Comparison of ENCODE assay signal across 17 cellular contexts in genomic region chr18:31065036-31065773, GRCh38. TPM values are rescaled to one million over a fixed set of nuclear protein-coding genes. Genes with fewer than 3 reads are reported as not detected.
A peak's percentile ranks its signal among the peaks of the same experiment; 100 is the strongest.
DNase-seq lines count a peak whose midpoint lies in the region; ATAC-seq and TF ChIP-seq lines count a peak whose summit lies in the region.
"Had no signal": no experiment of that assay in that cellular context is flagged by ENCODE, and none has a peak within 500 bp of the region (broad histone marks: within the 10 kb centered on the region; RNA-seq: fewer than 3 reads in every experiment).

No MANE protein-coding gene starts in this region.

- no peak for TF ChIP-seq POLR2A in gastroesophageal sphincter (IDR thresholded peaks at IDR 0.05)

- H4K8ac ChIP-seq in mesendoderm (ENCODE audit: low read depth, low read length): no peak overlapping the region

- H3K4me3 ChIP-seq in cardiac muscle cell (no peak overlapping the region), right atrium auricular region (no peak overlapping the region), epithelial cell of esophagus (ENCODE audit: low read length) (no peak overlapping the region), mesendoderm (ENCODE audit: low read length) (no peak overlapping the region), gastroesophageal sphincter (no peak overlapping the region)
- H3K4me3 ChIP-seq: A549, SJSA1 had no signal

- no peak overlapping the region for H3K56ac ChIP-seq in mesendoderm (ENCODE audit: low read length)

- no peak overlapping the region for H3K9ac ChIP-seq in mesendoderm (ENCODE audit: low read length)

- no peaks in the 10 kb centered on the region for H3K4me1 Mint-ChIP-seq in activated T-helper 1 cell treated with anti-CD3 and anti-CD28 coated beads, Interleukin-12 subunit alpha, Interleukin-12 subunit beta, Interleukin-2, Interleukin-4 antibody, amounts not matched to agents 30 ng/mL and 10 ng/mL and 1 ng/mL, durations not matched to agents 14 hours and 24 hours and 36 hours (ENCODE audit: low read depth)

- H2BK15ac ChIP-seq in mesendoderm (replicated peaks; ENCODE audit: low read depth): no peak overlapping the region

- H3K36me3 ChIP-seq in cardiac muscle cell: peaks cover 24% of the 10 kb centered on the region
- peaks cover 13% of the 10 kb centered on the region for H3K36me3 ChIP-seq in right atrium auricular region
- H3K36me3 ChIP-seq in mesendoderm (ENCODE audit: control insufficient read depth, insufficient read depth, low read length): peaks cover 1% of the 10 kb centered on the region
- no peaks in the 10 kb centered on the region for H3K36me3 ChIP-seq in gastroesophageal sphincter
- H3K36me3 ChIP-seq: SJSA1 had no signal

- intact Hi-C loops in activated T-helper 1 cell treated with anti-CD3 and anti-CD28 coated beads, Interleukin-12 subunit alpha, Interleukin-12 subunit beta, Interleukin-2, Interleukin-4 antibody, amounts not matched to agents 30 ng/mL and 10 ng/mL and 1 ng/mL, durations not matched to agents 14 hours and 24 hours and 36 hours (cut with micrococcal nuclease): no loop called here

- no peak overlapping the region for H3K4me3 Mint-ChIP-seq in activated T-helper 1 cell treated with anti-CD3 and anti-CD28 coated beads, Interleukin-12 subunit alpha, Interleukin-12 subunit beta, Interleukin-2, Interleukin-4 antibody, amounts not matched to agents 30 ng/mL and 10 ng/mL and 1 ng/mL, durations not matched to agents 14 hours and 24 hours and 36 hours
- H3K4me3 Mint-ChIP-seq: H9 had no signal

- H3K27me3 ChIP-seq in cardiac muscle cell (no peaks in the 10 kb centered on the region), right atrium auricular region (no peaks in the 10 kb centered on the region), mesendoderm (ENCODE audit: insufficient read depth, low read length, poor library complexity) (no peaks in the 10 kb centered on the region), gastroesophageal sphincter (no peaks in the 10 kb centered on the region)
- H3K27me3 ChIP-seq: SJSA1 had no signal

- TF ChIP-seq CTCF in cardiac muscle cell (IDR thresholded peaks at IDR 0.05; ENCODE audit: low read depth, low read length) (no peak), right atrium auricular region (IDR thresholded peaks at IDR 0.05) (no peak), epithelial cell of esophagus (IDR thresholded peaks at IDR 0.05; ENCODE audit: insufficient read depth, low read depth, low read length, missing control alignments) (no peak), gastroesophageal sphincter (IDR thresholded peaks at IDR 0.05) (no peak)

- no peak overlapping the region for H2BK5ac ChIP-seq in mesendoderm (ENCODE audit: low read length)

- no peak for ATAC-seq in gastroesophageal sphincter
- ATAC-seq: A549 had no signal

- no peak overlapping the region for H3K4ac ChIP-seq in mesendoderm (ENCODE audit: low read depth, low read length)

- H3K4me2 ChIP-seq in mesendoderm (ENCODE audit: low read length): no peak overlapping the region
- H3K4me2 ChIP-seq: A549 had no signal

- no peaks in the 10 kb centered on the region for H3K27me3 Mint-ChIP-seq in activated T-helper 1 cell treated with anti-CD3 and anti-CD28 coated beads, Interleukin-12 subunit alpha, Interleukin-12 subunit beta, Interleukin-2, Interleukin-4 antibody, amounts not matched to agents 30 ng/mL and 10 ng/mL and 1 ng/mL, durations not matched to agents 14 hours and 24 hours and 36 hours (ENCODE audit: insufficient read depth)

- no peak for TF ChIP-seq EP300 in gastroesophageal sphincter (IDR thresholded peaks at IDR 0.05)

- no peak overlapping the region for H4K5ac ChIP-seq in mesendoderm (ENCODE audit: low read length)

- no CpG with 5 or more reads among the region's 6 CpGs for WGBS in mesendoderm (ENCODE audit: extremely low coverage, insufficient coverage, low lambda C conversion rate)
- WGBS in gastroesophageal sphincter (ENCODE audit: low coverage in 1 of 2), 2 donors: 76 to 91% methylated on average over 3 to 5 of the region's 6 CpGs

- H3K27ac Mint-ChIP-seq in activated T-helper 1 cell treated with anti-CD3 and anti-CD28 coated beads, Interleukin-12 subunit alpha, Interleukin-12 subunit beta, Interleukin-2, Interleukin-4 antibody, amounts not matched to agents 30 ng/mL and 10 ng/mL and 1 ng/mL, durations not matched to agents 14 hours and 24 hours and 36 hours: no peak overlapping the region

- peaks cover 24% of the 10 kb centered on the region for H3K4me1 ChIP-seq in cardiac muscle cell (ENCODE audit: low read depth)
- no peaks in the 10 kb centered on the region for H3K4me1 ChIP-seq in right atrium auricular region
- no peaks in the 10 kb centered on the region for H3K4me1 ChIP-seq in mesendoderm (ENCODE audit: control insufficient read depth, low read depth, low read length)
- no peaks in the 10 kb centered on the region for H3K4me1 ChIP-seq in gastroesophageal sphincter
- H3K4me1 ChIP-seq: A549, Caco-2 had no signal

- no peak overlapping the region for H3K23ac ChIP-seq in mesendoderm (ENCODE audit: low read length)

- no peak overlapping the region for H3K18ac ChIP-seq in mesendoderm (ENCODE audit: low read length)

- peak overlapping the region; percentile 39 for H3K27ac ChIP-seq in cardiac muscle cell
- no peak overlapping the region for H3K27ac ChIP-seq in right atrium auricular region
- H3K27ac ChIP-seq in mesendoderm (ENCODE audit: low read depth, low read length): no peak overlapping the region
- H3K27ac ChIP-seq in gastroesophageal sphincter: no peak overlapping the region
- H3K27ac ChIP-seq: A549, C4-2B, SJSA1 had no signal

- no peak overlapping the region for H2AK5ac ChIP-seq in mesendoderm (ENCODE audit: low read length)

- no peaks in the 10 kb centered on the region for H3K9me3 ChIP-seq in cardiac muscle cell (ENCODE audit: low read depth)
- H3K9me3 ChIP-seq in right atrium auricular region: no peaks in the 10 kb centered on the region
- H3K9me3 ChIP-seq in gastroesophageal sphincter: no peaks in the 10 kb centered on the region
- H3K9me3 ChIP-seq: A549, Caco-2, SJSA1 had no signal

- H3K79me1 ChIP-seq in mesendoderm (ENCODE audit: low read length): no peaks in the 10 kb centered on the region

- DNase-seq in cardiac muscle cell (ENCODE audit: low read depth in 1 of 2, low spot score in 1 of 2) (peak in 1 of 2 donors; percentile 77), right atrium auricular region (ENCODE audit: low spot score) (no peak), epithelial cell of esophagus (ENCODE audit: low read depth) (peak; percentile 68), mesendoderm (peak; percentile 78), SK-N-DZ (ENCODE audit: low spot score) (no peak), NCI-H345 (lab: John Stamatoyannopoulos, UW) (no peak)
- no peak for DNase-seq in activated T-helper 1 cell treated with anti-CD3 and anti-CD28 coated beads, Interleukin-12 subunit alpha, Interleukin-12 subunit beta, Interleukin-2, Interleukin-4 antibody, amounts not matched to agents 30 ng/mL and 10 ng/mL and 1 ng/mL, durations not matched to agents 14 hours and 24 hours and 36 hours (ENCODE audit: low spot score)
- DNase-seq: Caco-2, H9, NCI-H2081, NCI-H2227 treated with DMSO at 0.1 percent for 48 hours, NCI-H526 treated with DMSO at 0.1 percent for 48 hours had no signal

- no peaks in the 10 kb centered on the region for H3K79me2 ChIP-seq in mesendoderm (ENCODE audit: control insufficient read depth, insufficient read depth, low read length)

- H2BK120ac ChIP-seq in mesendoderm (ENCODE audit: low read depth, low read length): no peak overlapping the region

- H3K36me3 Mint-ChIP-seq in activated T-helper 1 cell treated with anti-CD3 and anti-CD28 coated beads, Interleukin-12 subunit alpha, Interleukin-12 subunit beta, Interleukin-2, Interleukin-4 antibody, amounts not matched to agents 30 ng/mL and 10 ng/mL and 1 ng/mL, durations not matched to agents 14 hours and 24 hours and 36 hours (ENCODE audit: low read depth): no peaks in the 10 kb centered on the region

- H3K9me3 Mint-ChIP-seq in activated T-helper 1 cell treated with anti-CD3 and anti-CD28 coated beads, Interleukin-12 subunit alpha, Interleukin-12 subunit beta, Interleukin-2, Interleukin-4 antibody, amounts not matched to agents 30 ng/mL and 10 ng/mL and 1 ng/mL, durations not matched to agents 14 hours and 24 hours and 36 hours: no peaks in the 10 kb centered on the region
- H3K9me3 Mint-ChIP-seq: H9 had no signal

RNA-seq across cellular contexts. Expression of gene DSC3, which starts 22.7 kb away (rescaled TPM):
- 1.2 and 3.3 TPM in 2 replicates for total RNA-seq in cardiac muscle cell
- polyA plus RNA-seq in cardiac muscle cell: 0.81 and 1.5 TPM in 2 replicates
- total RNA-seq in right atrium auricular region: 1 to 10 TPM; 3.1 to 5.1 TPM
- polyA plus RNA-seq in mesendoderm (2013, experiment 1 of 2): 1.2 TPM
- 1.1 TPM for polyA plus RNA-seq in mesendoderm (2013, experiment 2 of 2)
- polyA plus RNA-seq in SK-N-DZ (2014; cell fraction: cytosol; rRNA removed): not detected in 2 replicates
- polyA plus RNA-seq in SK-N-DZ (2014; cell fraction: nucleus; rRNA removed): not detected in 2 replicates
- 10 to 100 TPM in 1 of 4 donors, under 1 TPM in 3; 0.27 to 17.1 (median 0.51) TPM for total RNA-seq in gastroesophageal sphincter
- not detected in 2 replicates for total RNA-seq in activated T-helper 1 cell treated with anti-CD3 and anti-CD28 coated beads, Interleukin-12 subunit alpha, Interleukin-12 subunit beta, Interleukin-2, Interleukin-4 antibody, amounts not matched to agents 30 ng/mL and 10 ng/mL and 1 ng/mL, durations not matched to agents 14 hours and 24 hours and 36 hours
- total RNA-seq: LHCN-M2 had no signal

RNA-seq across cellular contexts. Expression of gene DSC2, which starts 37.0 kb away (rescaled TPM):
- 14.9 and 19.0 TPM in 2 replicates for total RNA-seq in cardiac muscle cell
- 15.9 and 19.8 TPM in 2 replicates for polyA plus RNA-seq in cardiac muscle cell
- 10 to 100 TPM; 19.3 to 19.5 TPM for total RNA-seq in right atrium auricular region
- polyA plus RNA-seq in mesendoderm (2013, experiment 1 of 2): 28.2 TPM
- polyA plus RNA-seq in mesendoderm (2013, experiment 2 of 2): 29.3 TPM
- polyA plus RNA-seq in SK-N-DZ (2014; cell fraction: cytosol; rRNA removed): 0.03 and 0.09 TPM in 2 replicates
- 0.08 TPM in 1 of 2 replicates, not detected in the other for polyA plus RNA-seq in SK-N-DZ (2014; cell fraction: nucleus; rRNA removed)
- total RNA-seq in gastroesophageal sphincter: 10 to 100 TPM in 1 of 4 donors, 1 to 10 TPM in 3; 1.4 to 15.4 (median 2.8) TPM
- not detected in 2 replicates for total RNA-seq in activated T-helper 1 cell treated with anti-CD3 and anti-CD28 coated beads, Interleukin-12 subunit alpha, Interleukin-12 subunit beta, Interleukin-2, Interleukin-4 antibody, amounts not matched to agents 30 ng/mL and 10 ng/mL and 1 ng/mL, durations not matched to agents 14 hours and 24 hours and 36 hours
- total RNA-seq: LHCN-M2 had no signal

Comparison
In these comparisons a context has a peak if more than half of its experiments do, and no peak if none do; other contexts are left out.
1. DNase-seq: peak in epithelial cell of esophagus (single experiment) and mesendoderm (single experiment); none in right atrium auricular region (single experiment), SK-N-DZ (single experiment), NCI-H345 (single experiment) and activated T-helper 1 cell treated with anti-CD3 and anti-CD28 coated beads, Interleukin-12 subunit alpha, Interleukin-12 subunit beta, Interleukin-2, Interleukin-4 antibody, amounts not matched to agents 30 ng/mL and 10 ng/mL and 1 ng/mL, durations not matched to agents 14 hours and 24 hours and 36 hours (single experiment).